Comparison of ENCODE assay signal across 1 cellular context in genomic region chr2:190717764-190718651, GRCh38.
TF ChIP-seq lines count a peak whose summit lies in the region.

No MANE protein-coding gene starts in this region.

TF ChIP-seq in A549, 52 proteins besides CTCF, POLR2A, EP300 and RAD21 (continued from another document):
- TF ChIP-seq USF2 (IDR thresholded peaks at IDR 0.05) (no peak), CEBPB (IDR thresholded peaks at IDR 0.05) (no peak), KDM5A (IDR thresholded peaks at IDR 0.05) (no peak)
